ENCODE assay signal across 21 cellular contexts in the genomic region with DNA sequence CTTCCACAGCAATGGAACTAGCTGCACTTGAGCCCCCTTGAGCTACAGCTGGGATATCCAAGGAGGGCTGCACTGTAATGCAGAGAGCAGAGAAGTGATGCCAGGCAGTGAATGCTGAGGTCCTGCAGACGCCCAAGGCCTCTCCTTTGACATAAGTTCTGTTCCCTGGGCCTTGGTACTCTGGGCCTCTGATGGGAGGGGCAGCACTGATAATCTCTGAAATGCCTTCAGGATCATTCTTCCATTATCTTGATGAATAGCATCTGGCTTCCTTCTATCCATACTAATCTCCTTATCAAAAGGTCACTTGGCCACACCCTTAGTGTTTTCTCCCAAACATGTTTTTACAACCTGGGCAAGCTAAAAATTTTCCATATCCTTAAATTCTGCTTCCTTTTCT.
"Had no signal": no experiment of that assay in that cellular context is flagged by ENCODE, and none has a peak within 500 bp of the region (broad histone marks: within the 10 kb centered on the region; RNA-seq: fewer than 3 reads in every experiment).

No MANE protein-coding gene starts in this region.

- H3K27ac Mint-ChIP-seq: activated naive CD4-positive, alpha-beta T cell treated with anti-CD3 and anti-CD28 coated beads, Interleukin-2, amount 10 ng/mL, durations not matched to agents 7 days and 5 days; natural killer cell treated with Interleukin-12 subunit alpha and Interleukin-12 subunit beta and Interleukin-15 and Interleukin-18, amount 100 ng/mL, for 72 hours; progenitor cell of endocrine pancreas had no signal

- H3K27ac ChIP-seq: heart right ventricle, ovary, right lobe of liver, skin epidermis, thoracic aorta had no signal

- ATAC-seq: heart right ventricle; left ventricle myocardium superior; mucosa of descending colon; right lobe of liver; stimulated activated naive CD8-positive, alpha-beta T cell treated with anti-CD3 and anti-CD28 coated beads, Interleukin-15, Interleukin-2, amounts not matched to agents 100 U/mL and 50 U/mL, for 24 hours had no signal

- DNase-seq: activated CD4-positive, alpha-beta T cell treated with anti-CD3 and anti-CD28 coated beads for 4 hours; activated CD4-positive, alpha-beta T cell treated with anti-CD3 and anti-CD28 coated beads, Interleukin-2, amount 50 U/mL, for 4 hours; activated effector memory CD4-positive, alpha-beta T cell treated with Interleukin-2 at 50 U/mL for 16 hours; activated naive CD4-positive, alpha-beta T cell treated with anti-CD3 and anti-CD28 coated beads, Interleukin-2, amount 10 ng/mL, durations not matched to agents 7 days and 5 days; activated T-cell treated with anti-CD3 and anti-CD28 coated beads for 4 hours; amygdala; caudate nucleus; foreskin melanocyte; heart right ventricle; left ventricle myocardium superior; mucosa of descending colon; ovary; right lobe of liver; stimulated activated CD4-positive, alpha-beta T cell treated with anti-CD3 and anti-CD28 coated beads, Interleukin-12 subunit alpha, Interleukin-12 subunit beta, amount 100 ng/mL, for 4 hours; stimulated activated CD4-positive, alpha-beta T cell treated with anti-CD3 and anti-CD28 coated beads, Interleukin-4, amount 100 ng/mL, for 1 hour; stimulated activated naive CD8-positive, alpha-beta T cell treated with anti-CD3 and anti-CD28 coated beads, Interleukin-15, Interleukin-2, amounts not matched to agents 100 U/mL and 50 U/mL, for 24 hours; T-helper 9 cell had no signal

- H3K9me3 ChIP-seq: mucosa of descending colon, ovary, right lobe of liver, thoracic aorta had no signal

- H3K36me3 ChIP-seq: ovary, right lobe of liver, thoracic aorta had no signal

- H3K4me3 Mint-ChIP-seq: activated naive CD4-positive, alpha-beta T cell treated with anti-CD3 and anti-CD28 coated beads, Interleukin-2, amount 10 ng/mL, durations not matched to agents 7 days and 5 days; natural killer cell treated with Interleukin-12 subunit alpha and Interleukin-12 subunit beta and Interleukin-15 and Interleukin-18, amount 100 ng/mL, for 72 hours had no signal

- H3K27me3 ChIP-seq: heart right ventricle, ovary, right lobe of liver had no signal

- H3K36me3 Mint-ChIP-seq: natural killer cell treated with Interleukin-12 subunit alpha and Interleukin-12 subunit beta and Interleukin-15 and Interleukin-18, amount 100 ng/mL, for 72 hours had no signal

- H3K4me3 ChIP-seq: heart right ventricle, mucosa of descending colon, ovary, right lobe of liver, skin epidermis, thoracic aorta had no signal

- H3K9me3 Mint-ChIP-seq: natural killer cell treated with Interleukin-12 subunit alpha and Interleukin-12 subunit beta and Interleukin-15 and Interleukin-18, amount 100 ng/mL, for 72 hours had no signal
